ENCODE assay signal across 23 cellular contexts in the genomic region with DNA sequence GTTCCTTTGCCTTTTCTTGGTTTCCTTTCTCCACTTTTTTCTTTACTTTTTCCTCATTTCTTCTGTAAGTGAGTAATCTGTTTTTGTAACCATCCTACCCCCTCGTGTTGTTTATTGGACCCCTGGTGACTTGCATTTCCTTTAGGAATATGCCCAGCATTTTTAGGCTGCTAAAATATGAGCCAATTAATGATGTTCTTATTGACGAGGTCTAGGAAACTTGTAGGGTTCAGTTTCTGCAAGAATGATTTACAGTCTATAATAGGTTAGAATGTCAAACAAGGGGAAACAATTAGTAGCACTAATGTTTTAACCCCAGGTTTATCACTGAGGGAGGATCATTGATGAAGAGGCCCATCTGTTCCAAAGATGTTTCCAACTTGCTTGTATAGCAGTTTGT.
DNase-seq lines count a peak whose midpoint lies in the region; ATAC-seq, FAIRE-seq and TF ChIP-seq lines count a peak whose summit lies in the region.
"Had no signal": no experiment of that assay in that cellular context is flagged by ENCODE, and none has a peak within 500 bp of the region (broad histone marks: within the 10 kb centered on the region; RNA-seq: fewer than 3 reads in every experiment).

No MANE protein-coding gene starts in this region.

- peaks cover 3% of the 10 kb centered on the region for H3K27me3 Mint-ChIP-seq in glutamatergic neuron (ENCODE audit: unreplicated experiment)

- no peak for TF ChIP-seq CTCF in D721Med (IDR thresholded peaks at IDR 0.05; ENCODE audit: insufficient read depth, missing control alignments)
- no peak for TF ChIP-seq CTCF in glutamatergic neuron (IDR thresholded peaks at IDR 0.05; ENCODE audit: partially characterized antibody, unreplicated experiment)
- TF ChIP-seq CTCF in breast epithelium (IDR thresholded peaks at IDR 0.05), result no peak

- H3K36me3 ChIP-seq in adipocyte (ENCODE audit: control insufficient read depth, insufficient read depth, low read length, severe bottlenecking), result no peaks in the 10 kb centered on the region
- no peaks in the 10 kb centered on the region for H3K36me3 ChIP-seq in breast epithelium
- H3K36me3 ChIP-seq: SJSA1 had no signal

- FAIRE-seq in D721Med (lab: Jason Lieb, UNC), result peak; percentile 88
- FAIRE-seq: GM12891, HepG2 had no signal

- peak overlapping the region in 1 of 2 donors; percentile 59 for H3K27ac ChIP-seq in breast epithelium
- H3K27ac ChIP-seq: KMS-11, SJSA1 had no signal

- peaks cover 32% of the 10 kb centered on the region for H3K4me1 Mint-ChIP-seq in glutamatergic neuron (ENCODE audit: low read depth, unreplicated experiment)

- POLR2A ChIA-PET in HEK293T (lab: Yijun Ruan, JAX), result interaction anchor here (1.2 kb wide), 1 partner anchor 79 kb away, joined by 3 read pairs; a partner anchor contains a TSS

- H3K36me3 Mint-ChIP-seq in glutamatergic neuron (ENCODE audit: unreplicated experiment), result peaks cover 4% of the 10 kb centered on the region

- H3K4me3 ChIP-seq in adipocyte (ENCODE audit: low read length) (peak overlapping the region; percentile 26), breast epithelium (no peak overlapping the region)
- H3K4me3 ChIP-seq: SJSA1 had no signal

- peak overlapping the region; percentile 26 for H3K27ac Mint-ChIP-seq in glutamatergic neuron (ENCODE audit: unreplicated experiment)
- H3K27ac Mint-ChIP-seq: CD4-positive, alpha-beta T cell; HFFc6 had no signal

- no peak overlapping the region for H3K4me3 Mint-ChIP-seq in glutamatergic neuron (ENCODE audit: unreplicated experiment)
- H3K4me3 Mint-ChIP-seq: CD4-positive, alpha-beta T cell; HFFc6 had no signal

- H3K9me3 Mint-ChIP-seq in glutamatergic neuron (ENCODE audit: unreplicated experiment), result no peaks in the 10 kb centered on the region
- H3K9me3 Mint-ChIP-seq: CD4-positive, alpha-beta T cell; HFFc6 had no signal

- DNase-seq in D721Med (ENCODE audit: insufficient read length, low spot score) (peak; percentile 22), HEK293T (ENCODE audit: extremely low spot score) (no peak), adipocyte (ENCODE audit: low read depth) (no peak), glutamatergic neuron (no peak), mesenteric fat pad (ENCODE audit: low spot score) (no peak), breast epithelium (ENCODE audit: low spot score in 2 of 2) (no peak)
- DNase-seq: ACHN; Calu3; CD4-positive, alpha-beta T cell; DND-41; GDM1; HFFc6; NCI-H1048; NCI-H1436 treated with DMSO at 0.1 percent for 48 hours; NCI-H2081 treated with DMSO at 0.1 percent for 48 hours; NCI-H2227 treated with DMSO at 0.1 percent for 48 hours; NCI-H526; PC-3 had no signal

- intact Hi-C loops in breast epithelium (cut with DNase I; ENCODE audit: low total_unique reads), result no loop called here

- no peaks in the 10 kb centered on the region for H3K9me3 ChIP-seq in adipocyte (ENCODE audit: control insufficient read depth, low read length)
- no peaks in the 10 kb centered on the region for H3K9me3 ChIP-seq in breast epithelium
- H3K9me3 ChIP-seq: SJSA1 had no signal

- no peaks in the 10 kb centered on the region for H3K27me3 ChIP-seq in adipocyte (replicated peaks; ENCODE audit: control insufficient read depth, insufficient read depth, low read length)
- no peaks in the 10 kb centered on the region for H3K27me3 ChIP-seq in breast epithelium
- H3K27me3 ChIP-seq: SJSA1 had no signal

- ATAC-seq in GM21528 (IDR thresholded peaks at IDR 0.05; ENCODE audit: low FRiP score, unreplicated experiment), result no peak
- ATAC-seq: HepG2, PC-3 had no signal

- CTCF ChIA-PET in HEK293T (lab: Yijun Ruan, JAX), result interaction anchor here (1.3 kb wide), 1 partner anchor 103 kb away, joined by 4 read pairs; no protein-coding TSS in a partner anchor

- peak overlapping the region; percentile 43 for H3K9ac ChIP-seq in adipocyte (ENCODE audit: low read length)
- H3K9ac ChIP-seq: KMS-11 had no signal

- peaks cover 37% of the 10 kb centered on the region for H3K4me1 ChIP-seq in adipocyte (ENCODE audit: control insufficient read depth, insufficient read depth, low read length)
- peaks cover 0 to 5% of the 10 kb centered on the region in 2 donors for H3K4me1 ChIP-seq in breast epithelium

- no peak for TF ChIP-seq POLR2A in breast epithelium (IDR thresholded peaks at IDR 0.05)

TF ChIP-seq in HEK293T, 16 proteins besides CTCF, POLR2A, EP300 and RAD21:
- TF ChIP-seq BHLHE40 (IDR thresholded peaks at IDR 0.05; ENCODE audit: borderline replicate concordance), result no peak
- no peak for TF ChIP-seq ARNT (IDR thresholded peaks at IDR 0.05)
- no peak for TF ChIP-seq SUZ12 (IDR thresholded peaks at IDR 0.05)
- TF ChIP-seq, protein P1, sequence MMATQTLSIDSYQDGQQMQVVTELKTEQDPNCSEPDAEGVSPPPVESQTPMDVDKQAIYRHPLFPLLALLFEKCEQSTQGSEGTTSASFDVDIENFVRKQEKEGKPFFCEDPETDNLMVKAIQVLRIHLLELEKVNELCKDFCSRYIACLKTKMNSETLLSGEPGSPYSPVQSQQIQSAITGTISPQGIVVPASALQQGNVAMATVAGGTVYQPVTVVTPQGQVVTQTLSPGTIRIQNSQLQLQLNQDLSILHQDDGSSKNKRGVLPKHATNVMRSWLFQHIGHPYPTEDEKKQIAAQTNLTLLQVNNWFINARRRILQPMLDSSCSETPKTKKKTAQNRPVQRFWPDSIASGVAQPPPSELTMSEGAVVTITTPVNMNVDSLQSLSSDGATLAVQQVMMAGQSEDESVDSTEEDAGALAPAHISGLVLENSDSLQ (IDR thresholded peaks at IDR 0.05), result peak; percentile 4; the same call in 1 of the 2 replicates
- no peak for TF ChIP-seq NFRKB (IDR thresholded peaks at IDR 0.05)
- no peak for TF ChIP-seq FOXK2 (IDR thresholded peaks at IDR 0.05)
- TF ChIP-seq ZNF384 (IDR thresholded peaks at IDR 0.05), result no peak
